ENCODE assay signal across 8 cellular contexts in genomic region chr7:115230882-115231508, GRCh38.
DNase-seq lines count a peak whose midpoint lies in the region; ATAC-seq and TF ChIP-seq lines count a peak whose summit lies in the region.

No MANE protein-coding gene starts in this region.

- H3K27me3 ChIP-seq in HUES48 (ENCODE audit: control insufficient read depth, insufficient read depth, low read length) (peaks cover 65% of the 10 kb centered on the region), SK-N-SH (ENCODE audit: insufficient read depth) (no peaks in the 10 kb centered on the region)

- CTCF ChIA-PET in SK-N-SH (lab: Yijun Ruan, JAX): interaction anchor here (1.3 kb wide), 1 partner anchor 9 kb away, joined by 4 read pairs; no protein-coding TSS in a partner anchor

- H3K4me3 ChIP-seq in HUES48 (ENCODE audit: low read depth, low read length): no peak overlapping the region
- H3K4me3 ChIP-seq in SK-N-SH (ENCODE audit: low read depth in 2 of 2, low read length in 1 of 2): peak overlapping the region in 1 of 2 experiments; percentile 16; a peak in 2 of 4 replicates

- DNase-seq in AG08395 (ENCODE audit: low spot score) (peak; percentile 82), SK-N-SH (no peak), iPS-NIHi11 (ENCODE audit: low spot score) (peak; percentile 20), UCSD-AML1 (lab: John Stamatoyannopoulos, UW; ENCODE audit: unreplicated experiment) (no peak), NCI-H146 treated with DMSO at 0.1 percent for 48 hours (lab: John Stamatoyannopoulos, UW; ENCODE audit: unreplicated experiment) (no peak)
- DNase-seq in effector CD4-positive, alpha-beta T cell: no peak

- peak overlapping the region; percentile 58 for H3K4me2 ChIP-seq in SK-N-SH

- no peaks in the 10 kb centered on the region for H3K9me2 ChIP-seq in SK-N-SH

- H3F3A ChIP-seq in SK-N-SH (replicated peaks; ENCODE audit: insufficient read depth): peaks cover 23% of the 10 kb centered on the region

- peak overlapping the region; percentile 20 for H2AFZ ChIP-seq in SK-N-SH (ENCODE audit: low read depth)

- TF ChIP-seq CTCF in SK-N-SH (IDR thresholded peaks at IDR 0.05): no peak

- H3K4me1 ChIP-seq in HUES48 (ENCODE audit: control insufficient read depth, insufficient read depth, low read length) (peaks cover 5% of the 10 kb centered on the region), SK-N-SH (ENCODE audit: control insufficient read depth in 1 of 2, insufficient read depth in 2 of 2, low read depth in 1 of 2, low read length in 1 of 2) (peaks cover 0 to 10% of the 10 kb centered on the region in 2 experiments; a peak in 3 of 4 replicates)

- H3K27ac ChIP-seq in HUES48 (ENCODE audit: low read depth, low read length) (peak overlapping the region; percentile 70), SK-N-SH (ENCODE audit: low read depth in 2 of 2, low read length in 1 of 2) (peak overlapping the region; percentile 71 to 97; a peak in 3 of 4 replicates)

- H3K79me2 ChIP-seq in SK-N-SH (ENCODE audit: insufficient read depth): no peaks in the 10 kb centered on the region

- no peaks in the 10 kb centered on the region for H3K36me3 ChIP-seq in HUES48 (ENCODE audit: control insufficient read depth, insufficient read depth, low read length)
- H3K36me3 ChIP-seq in SK-N-SH (replicated peaks in 1 of 2; ENCODE audit: control insufficient read depth in 1 of 2, insufficient read depth in 2 of 2, low read length in 1 of 2): no peaks in the 10 kb centered on the region

- H3K9ac ChIP-seq in HUES48 (ENCODE audit: low read depth, low read length): no peak overlapping the region
- H3K9ac ChIP-seq in SK-N-SH: peak overlapping the region; percentile 60

- peak in 1 of 2 experiments; percentile 67; a peak in 2 of 4 replicates for TF ChIP-seq EP300 in SK-N-SH (IDR thresholded peaks at IDR 0.05; ENCODE audit: borderline replicate concordance in 1 of 2, low read depth in 1 of 2, low read length in 1 of 2)

- H3K9me3 ChIP-seq in HUES48 (ENCODE audit: control insufficient read depth, insufficient read depth, low read length): no peaks in the 10 kb centered on the region
- no peaks in the 10 kb centered on the region for H3K9me3 ChIP-seq in SK-N-SH

- WGBS in SK-N-SH (ENCODE audit: low lambda C conversion rate): 0% methylated on average over 1 of the region's 1 CpG

- TF ChIP-seq RAD21 in SK-N-SH (IDR thresholded peaks at IDR 0.05; ENCODE audit: low read length): no peak

- ATAC-seq in GM18858 (IDR thresholded peaks at IDR 0.05; ENCODE audit: unreplicated experiment): peak; percentile 77

- POLR2A ChIA-PET in SK-N-SH (lab: Yijun Ruan, JAX): no interaction called here

- H4K20me1 ChIP-seq in SK-N-SH (ENCODE audit: insufficient read depth): no peaks in the 10 kb centered on the region

TF ChIP-seq in SK-N-SH, 30 proteins besides CTCF, POLR2A, EP300 and RAD21:
- peak; percentile 74 for TF ChIP-seq FOXM1 (IDR thresholded peaks at IDR 0.05; ENCODE audit: low read depth)
- TF ChIP-seq USF1 (IDR thresholded peaks at IDR 0.05; ENCODE audit: borderline replicate concordance, low read depth): 0 out of 2 replicates have a peak, but pooled peaks have one; percentile 19
- 0 out of 2 replicates have a peak, but pooled peaks have one; percentile 37 for TF ChIP-seq TEAD4 (IDR thresholded peaks at IDR 0.05; ENCODE audit: borderline replicate concordance, insufficient read depth)
- peak; percentile 41; the same call in 1 of the 2 replicates for TF ChIP-seq POLR2AphosphoS5 (IDR thresholded peaks at IDR 0.05; ENCODE audit: low read depth, low read length)
- TF ChIP-seq TCF12 (IDR thresholded peaks at IDR 0.05): peak; percentile 74
- TF ChIP-seq EZH2phosphoT487 (IDR thresholded peaks at IDR 0.05; ENCODE audit: borderline replicate concordance, low read depth): no peak
- TF ChIP-seq PBX3 (IDR thresholded peaks at IDR 0.05): peak; percentile 52
- no peak for TF ChIP-seq GATA2 (CRISPR knock-in tag; IDR thresholded peaks at IDR 0.05)
- TF ChIP-seq FOSL2 (IDR thresholded peaks at IDR 0.05; ENCODE audit: borderline replicate concordance, low read depth): peak; percentile 99
- peak; percentile 97 for TF ChIP-seq JUND (IDR thresholded peaks at IDR 0.05)
- peak; percentile 95 for TF ChIP-seq NFIC (IDR thresholded peaks at IDR 0.05; ENCODE audit: borderline replicate concordance)
- TF ChIP-seq YY1 (IDR thresholded peaks at IDR 0.05; ENCODE audit: low read depth): no peak

Comparison
In these comparisons a context has a peak if more than half of its experiments do, and no peak if none do; other contexts are left out.
1. DNase-seq: peak in AG08395 (single experiment) and iPS-NIHi11 (single experiment); none in SK-N-SH (single experiment), UCSD-AML1 (single experiment), NCI-H146 treated with DMSO at 0.1 percent for 48 hours (single experiment) and effector CD4-positive, alpha-beta T cell (single experiment).